Comparison of ENCODE assay signal across 17 cellular contexts in the genomic region with DNA sequence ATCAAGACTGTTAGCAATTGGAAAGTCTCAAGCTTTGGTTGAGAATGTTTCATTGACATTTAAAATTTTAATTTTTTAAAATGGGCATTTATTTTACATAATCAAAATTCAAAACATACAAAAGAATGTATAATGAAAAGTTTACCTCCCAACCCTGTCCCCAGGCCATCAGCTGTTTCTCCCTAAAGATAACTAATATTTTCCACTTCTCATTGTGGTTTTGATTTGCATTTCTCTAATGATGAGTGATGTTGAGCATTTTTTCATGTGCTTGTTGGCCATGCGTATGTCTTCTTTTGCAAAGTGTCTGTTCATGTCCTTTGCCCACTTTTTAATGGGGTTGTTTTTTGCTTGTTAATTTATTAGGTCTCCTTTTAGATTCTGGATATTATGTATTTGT. TPM values are rescaled to one million over a fixed set of nuclear protein-coding genes. Genes with fewer than 3 reads are reported as not detected.
DNase-seq lines count a peak whose midpoint lies in the region; ATAC-seq, FAIRE-seq and TF ChIP-seq lines count a peak whose summit lies in the region.
"Had no signal": no experiment of that assay in that cellular context is flagged by ENCODE, and none has a peak within 500 bp of the region (broad histone marks: within the 10 kb centered on the region; RNA-seq: fewer than 3 reads in every experiment).

No MANE protein-coding gene starts in this region.

- no peak overlapping the region for H3K27ac Mint-ChIP-seq in CD8-positive, alpha-beta memory T cell
- H3K27ac Mint-ChIP-seq: B cell; CD4-positive, CD25-positive, alpha-beta regulatory T cell; H9 had no signal

- SMC1A ChIA-PET in GM12878 (lab: Charles Lee; ENCODE audit: uncharacterized antibody, unreplicated experiment), result interaction anchor here (1.1 kb wide), 1 partner anchor 15 kb away, joined by 3 read pairs; no protein-coding TSS in a partner anchor

- no peak for TF ChIP-seq RAD21 in GM12878 (IDR thresholded peaks at IDR 0.05; ENCODE audit: insufficient read depth, low read depth, low read length)

- no peaks in the 10 kb centered on the region for H3K36me3 ChIP-seq in GM12878 (ENCODE audit: control insufficient read depth in 2 of 2, insufficient read depth in 2 of 2, low read length in 1 of 2)
- H3K36me3 ChIP-seq in CD8-positive, alpha-beta memory T cell (ENCODE audit: insufficient read depth, low read length), result no peaks in the 10 kb centered on the region
- H3K36me3 ChIP-seq: BLaER1 treated with 17β-estradiol and CSF1 and Interleukin-3, amounts not matched to agents 10 nM and 100 nM had no signal

- H3K27ac ChIP-seq in GM12878 (ENCODE audit: control insufficient read depth, insufficient read depth), result no peak overlapping the region
- no peak overlapping the region for H3K27ac ChIP-seq in CD8-positive, alpha-beta memory T cell (ENCODE audit: low read depth, low read length)
- H3K27ac ChIP-seq: BLaER1 treated with 17β-estradiol and CSF1 and Interleukin-3, amounts not matched to agents 10 nM and 100 nM; HL-60; KMS-11 had no signal

- H3K9ac ChIP-seq in GM12878 (ENCODE audit: control insufficient read depth, insufficient read depth, low read length), result no peak overlapping the region
- H3K9ac ChIP-seq: BLaER1 treated with 17β-estradiol and CSF1 and Interleukin-3, amounts not matched to agents 10 nM and 100 nM; KMS-11 had no signal

- H2AFZ ChIP-seq in GM12878 (ENCODE audit: control insufficient read depth, low read depth, low read length), result no peak overlapping the region

- POLR2A ChIA-PET in GM12878 (lab: Charles Lee), result no interaction called here
- POLR2A ChIA-PET in CD8-positive, alpha-beta memory T cell (lab: Charles Lee), result no interaction called here

- intact Hi-C loops in GM12878 (cut with micrococcal nuclease; ENCODE audit: unreplicated experiment), result no loop called here

- CTCF ChIA-PET in GM12878 (lab: Yijun Ruan, JAX), result interaction anchor here (1.2 to 1.5 kb wide), 3 partner anchors 14 to 228 kb away, joined by 3 to 8 read pairs (median 4); no protein-coding TSS in a partner anchor
- CTCF ChIA-PET in CD8-positive, alpha-beta memory T cell (lab: Charles Lee), result no interaction called here

- no peaks in the 10 kb centered on the region for H3K4me1 ChIP-seq in GM12878 (ENCODE audit: control insufficient read depth, insufficient read depth, low read length)
- peaks cover 8% of the 10 kb centered on the region for H3K4me1 ChIP-seq in CD8-positive, alpha-beta memory T cell (ENCODE audit: insufficient read depth, low read length)

- RAD21 ChIA-PET in GM12878 (lab: Charles Lee; ENCODE audit: unreplicated experiment), result no interaction called here

- TF ChIP-seq EP300 in GM12878 (IDR thresholded peaks at IDR 0.05; ENCODE audit: borderline replicate concordance in 1 of 2, control insufficient read depth in 1 of 2, low read depth in 2 of 2, low read length in 2 of 2), result no peak

- TF ChIP-seq POLR2A in GM12878 (IDR thresholded peaks at IDR 0.05; ENCODE audit: low read depth, low read length), result no peak

- no peak overlapping the region for H3K4me2 ChIP-seq in GM12878 (ENCODE audit: control insufficient read depth, insufficient read depth)
- H3K4me2 ChIP-seq: KMS-11 had no signal

- WGBS in GM12878 (ENCODE audit: insufficient coverage, insufficient replicate concordance, low lambda C conversion rate, missing lambda C conversion rate), result 100% methylated on average over 1 of the region's 1 CpG

- H3K9me3 ChIP-seq in GM12878 (replicated peaks; ENCODE audit: control insufficient read depth, insufficient read depth, low read length), result no peaks in the 10 kb centered on the region
- H3K9me3 ChIP-seq in CD8-positive, alpha-beta memory T cell (ENCODE audit: low read length), result no peaks in the 10 kb centered on the region
- H3K9me3 ChIP-seq: Caco-2 had no signal

- H3K79me2 ChIP-seq in GM12878 (ENCODE audit: control insufficient read depth, insufficient read depth, low read length), result no peaks in the 10 kb centered on the region

- peaks cover 8 to 17% (median 10%) of the 10 kb centered on the region in 3 donors for H3K4me1 Mint-ChIP-seq in CD8-positive, alpha-beta memory T cell

- DNase-seq in GM12878 (ENCODE audit: low read depth, low spot score) (no peak), midbrain (lab: John Stamatoyannopoulos, UW) (no peak), dedifferentiated amniotic fluid mesenchymal stem cell (ENCODE audit: extremely low spot score) (no peak)
- no peak for DNase-seq in CD8-positive, alpha-beta memory T cell
- DNase-seq: Caco-2; CD4-positive, CD25-positive, alpha-beta regulatory T cell; GF-D8; H9 had no signal

- peaks cover 0 to 2% (median 0%) of the 10 kb centered on the region in 5 donors for H3K9me3 Mint-ChIP-seq in CD8-positive, alpha-beta memory T cell
- H3K9me3 Mint-ChIP-seq: H9 had no signal

- no peak overlapping the region for H3K4me3 Mint-ChIP-seq in CD8-positive, alpha-beta memory T cell
- H3K4me3 Mint-ChIP-seq: B cell; CD4-positive, CD25-positive, alpha-beta regulatory T cell; H9 had no signal

- BruUV-seq in GM12878 (replicated peaks; lab: Mats Ljungman, UMichigan), result no TSS peak

- in situ Hi-C loops in GM12878 (cut with MboI), result no loop called here

- FAIRE-seq in GM12878 (lab: Jason Lieb, UNC), result peak; percentile 27
- FAIRE-seq: D721Med, GM19239, H1 had no signal

- peaks cover 0 to 4% (median 0%) of the 10 kb centered on the region in 3 donors for H3K36me3 Mint-ChIP-seq in CD8-positive, alpha-beta memory T cell
- H3K36me3 Mint-ChIP-seq: CD4-positive, CD25-positive, alpha-beta regulatory T cell had no signal

- no peaks in the 10 kb centered on the region; a peak in 1 of 4 replicates for H3K27me3 ChIP-seq in GM12878 (replicated peaks in 1 of 2; ENCODE audit: control insufficient read depth in 2 of 2, insufficient read depth in 2 of 2, low read length in 1 of 2)
- peaks cover 5% of the 10 kb centered on the region for H3K27me3 ChIP-seq in CD8-positive, alpha-beta memory T cell (ENCODE audit: insufficient read depth, low read length, poor library complexity, severe bottlenecking)
- H3K27me3 ChIP-seq: BLaER1 treated with 17β-estradiol and CSF1 and Interleukin-3, amounts not matched to agents 10 nM and 100 nM had no signal

- TF ChIP-seq CTCF in GM12878 (IDR thresholded peaks at IDR 0.05 in 2 of 3, conservative IDR thresholded peaks at IDR 0.05 in 1 of 3; ENCODE audit: control insufficient read depth in 2 of 3, extremely low read depth in 1 of 3, insufficient read depth in 1 of 3, low read depth in 3 of 3, low read length in 3 of 3), result no peak

- ATAC-seq in GM19395 (IDR thresholded peaks at IDR 0.05; ENCODE audit: unreplicated experiment) (peak; percentile 58), HG02973 (IDR thresholded peaks at IDR 0.05; ENCODE audit: unreplicated experiment) (peak; percentile 59), GM12878 (no peak; the same call in 2 of the 3 replicates)

- no peaks in the 10 kb centered on the region for H4K20me1 ChIP-seq in GM12878 (ENCODE audit: control insufficient read depth, insufficient read depth)
- H4K20me1 ChIP-seq: BLaER1 treated with 17β-estradiol and CSF1 and Interleukin-3, amounts not matched to agents 10 nM and 100 nM had no signal

- no peak overlapping the region for H3K4me3 ChIP-seq in GM12878
- H3K4me3 ChIP-seq in CD8-positive, alpha-beta memory T cell (ENCODE audit: low read length), result no peak overlapping the region
- H3K4me3 ChIP-seq: BLaER1 treated with 17β-estradiol and CSF1 and Interleukin-3, amounts not matched to agents 10 nM and 100 nM had no signal

- H3K27me3 Mint-ChIP-seq in CD8-positive, alpha-beta memory T cell, result peaks cover 17 to 79% of the 10 kb centered on the region in 2 donors

TF ChIP-seq in GM12878, 131 proteins besides CTCF, POLR2A, EP300 and RAD21 (continues in another document):
- peak; percentile 43; the same call in 1 of the 2 replicates for TF ChIP-seq ATF7 (IDR thresholded peaks at IDR 0.05; ENCODE audit: low read depth)
- no peak for TF ChIP-seq SMARCA5 (IDR thresholded peaks at IDR 0.05)

RNA-seq across cellular contexts. Expression of gene MACIR, which starts 11.4 kb away (rescaled TPM):
- 7.2 and 7.3 TPM in 2 replicates for total RNA-seq in GM12878 (2013; cell fraction: nucleolus; rRNA removed)
- total RNA-seq in GM12878 (2014; rRNA removed) (9.4 and 9.9 TPM in 2 replicates), GM12878 (2014; rRNA removed; fragmentation: Illumina TruSeq; extraction: Trizol) (10.2 and 10.6 TPM in 2 replicates), GM12878 (2021) (11.0 and 11.1 TPM in 2 replicates)
- 3.4 TPM for polyA plus RNA-seq in GM12878 (2011; ENCODE audit: low read depth)
- polyA plus RNA-seq in GM12878 (2011; rRNA removed) (11.3 and 12.3 TPM in 2 replicates), GM12878 (2014; fragmentation: Illumina TruSeq; extraction: Trizol) (11.1 and 11.2 TPM in 2 replicates), GM12878 (2014; fragmentation: Nextera tagmentation; extraction: Ambion mirVana) (1 to 10 TPM; 2.1 to 3.8 TPM), GM12878 (2014; rRNA removed) (8.5 and 9.2 TPM in 2 replicates), GM12878 (2016; fragmentation: Nextera tagmentation; extraction: Ambion mirVana) (10 to 100 TPM; 15.5 to 16.1 TPM)
- 6.1 and 6.3 TPM in 2 replicates for polyA plus RNA-seq in GM12878 (2011; cell fraction: cytosol; rRNA removed)
- 7.3 and 9.6 TPM in 2 replicates for polyA plus RNA-seq in GM12878 (2011; cell fraction: nucleus; rRNA removed)
- 5.0 and 6.3 TPM in 2 replicates for polyA plus RNA-seq in GM12878 (2012)
- polyA minus RNA-seq in GM12878 (2011; rRNA and poly(A)+ RNA removed), result 9.7 and 11.3 TPM in 2 replicates
- polyA minus RNA-seq in GM12878 (2011; cell fraction: cytosol; rRNA and poly(A)+ RNA removed), result 4.3 and 4.4 TPM in 2 replicates
- 3.9 and 7.2 TPM in 2 replicates for polyA minus RNA-seq in GM12878 (2011; cell fraction: nucleus; rRNA and poly(A)+ RNA removed)
- total RNA-seq in CD8-positive, alpha-beta memory T cell, result 10 to 100 TPM in 1 of 2 experiments, 1 to 10 TPM in 1; 9.9 to 10.5 TPM
- polyA plus RNA-seq in CD8-positive, alpha-beta memory T cell, result 2.8 TPM
